Comparison of ENCODE assay signal across 19 cellular contexts in the genomic region with DNA sequence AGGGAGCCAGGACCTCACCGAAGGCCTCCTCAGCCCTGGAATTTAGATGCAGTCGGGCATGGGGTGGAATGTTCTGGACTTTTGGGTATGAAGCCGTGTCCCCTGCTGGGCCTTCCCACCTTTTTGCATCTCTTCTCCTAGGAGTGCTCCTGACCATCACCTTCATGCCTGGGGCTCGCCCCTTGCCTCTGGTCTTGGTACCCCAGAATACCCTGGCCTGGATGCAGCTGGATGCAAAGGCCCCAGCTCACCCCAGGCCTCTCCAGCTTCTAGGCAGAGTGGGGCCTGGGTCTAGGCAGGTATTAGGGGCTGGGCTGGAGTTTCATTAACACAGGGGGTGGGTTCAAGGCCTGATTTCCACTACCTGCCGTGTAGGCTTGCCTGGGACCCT. TPM values are rescaled to one million over a fixed set of nuclear protein-coding genes. Genes with fewer than 3 reads are reported as not detected.
DNase-seq lines count a peak whose midpoint lies in the region; ATAC-seq and TF ChIP-seq lines count a peak whose summit lies in the region.
"Had no signal": no experiment of that assay in that cellular context is flagged by ENCODE, and none has a peak within 500 bp of the region (broad histone marks: within the 10 kb centered on the region; RNA-seq: fewer than 3 reads in every experiment).

No MANE protein-coding gene starts in this region.

- no peak overlapping the region for H2BK20ac ChIP-seq in IMR-90 (ENCODE audit: low read depth, low read length)

- H4K5ac ChIP-seq in IMR-90 (ENCODE audit: low read depth, low read length), result peak overlapping the region; percentile 1; the same call in 1 of the 2 replicates

- H3K9me3 ChIP-seq in IMR-90 (ENCODE audit: control insufficient read depth, insufficient read depth, low read length), result no peaks in the 10 kb centered on the region; the same call in none of the 2 replicates
- no peaks in the 10 kb centered on the region for H3K9me3 ChIP-seq in ascending aorta
- H3K9me3 ChIP-seq in lung (ENCODE audit: control insufficient read depth in 2 of 2, insufficient read depth in 1 of 2, low read length in 1 of 2), result no peaks in the 10 kb centered on the region
- no peaks in the 10 kb centered on the region for H3K9me3 ChIP-seq in smooth muscle cell (replicated peaks; ENCODE audit: low read depth)
- H3K9me3 ChIP-seq in MG63, result no peaks in the 10 kb centered on the region

- peak overlapping the region; percentile 20; the same call in 1 of the 2 replicates for H3K4ac ChIP-seq in IMR-90 (ENCODE audit: low read depth, low read length)

- peak overlapping the region in 1 of 2 experiments; percentile 23; a peak in 1 of 4 replicates for H4K8ac ChIP-seq in IMR-90 (ENCODE audit: low read depth in 2 of 2, low read length in 2 of 2)

- CTCF ChIA-PET in IMR-90 (lab: Yijun Ruan, JAX), result interaction anchor here (1.4 kb wide), 1 partner anchor 18 kb away, joined by 3 read pairs; no protein-coding TSS in a partner anchor

- BruUV-seq in IMR-90 (replicated peaks; lab: Mats Ljungman, UMichigan), result no TSS peak

- H4K20me1 ChIP-seq in IMR-90 (ENCODE audit: insufficient read depth, low read length), result no peaks in the 10 kb centered on the region
- peaks cover 90% of the 10 kb centered on the region for H4K20me1 ChIP-seq in smooth muscle cell (ENCODE audit: low read depth)

- H3K36me3 ChIP-seq in IMR-90 (ENCODE audit: control insufficient read depth, insufficient read depth, low read length) (no peaks in the 10 kb centered on the region), ascending aorta (peaks cover 50 to 52% of the 10 kb centered on the region in 2 donors), lung (ENCODE audit: control insufficient read depth in 2 of 2, insufficient read depth in 2 of 2, low read length in 2 of 2) (peaks cover 0 to 22% of the 10 kb centered on the region in 2 donors), smooth muscle cell (ENCODE audit: low read depth) (peaks cover 5% of the 10 kb centered on the region), MG63 (no peaks in the 10 kb centered on the region)

- H3K27me3 ChIP-seq in IMR-90 (ENCODE audit: control insufficient read depth, insufficient read depth, low read length), result no peaks in the 10 kb centered on the region
- no peaks in the 10 kb centered on the region for H3K27me3 ChIP-seq in ascending aorta
- no peaks in the 10 kb centered on the region for H3K27me3 ChIP-seq in lung (ENCODE audit: control insufficient read depth, insufficient read depth)
- H3K27me3 ChIP-seq in smooth muscle cell (ENCODE audit: low read depth), result no peaks in the 10 kb centered on the region
- H3K27me3 ChIP-seq in MG63, result no peaks in the 10 kb centered on the region

- H3K4me3 ChIP-seq in IMR-90 (ENCODE audit: insufficient read depth, low read depth, low read length) (no peak overlapping the region), ascending aorta (peak overlapping the region in 1 of 2 donors; percentile 20), lung (no peak overlapping the region), smooth muscle cell (no peak overlapping the region), MG63 (no peak overlapping the region)
- H3K4me3 ChIP-seq: GM23338 had no signal

- H3K4me2 ChIP-seq in IMR-90 (ENCODE audit: low read depth, low read length), result no peak overlapping the region
- peak overlapping the region; percentile 58 for H3K4me2 ChIP-seq in smooth muscle cell
- H3K4me2 ChIP-seq: GM23338 had no signal

- H3K14ac ChIP-seq in IMR-90 (replicated peaks; ENCODE audit: low read depth, low read length), result peak overlapping the region; percentile 10

- no peak for TF ChIP-seq RAD21 in IMR-90 (IDR thresholded peaks at IDR 0.05; ENCODE audit: low read length)

- H2BK5ac ChIP-seq in IMR-90 (ENCODE audit: low read depth, low read length, poor library complexity, severe bottlenecking), result no peak overlapping the region

- DNase-seq in IMR-90 (no peak), ascending aorta (ENCODE audit: low spot score in 2 of 2) (peak in 1 of 2 donors; percentile 7), lung (ENCODE audit: low spot score) (no peak), smooth muscle cell (lab: John Stamatoyannopoulos, UW; ENCODE audit: unreplicated experiment) (no peak), mesenteric fat pad (ENCODE audit: low spot score) (no peak), NCI-H2081 treated with DMSO at 0.1 percent for 48 hours (lab: John Stamatoyannopoulos, UW) (no peak), NCI-H146 treated with DMSO at 0.1 percent for 48 hours (lab: John Stamatoyannopoulos, UW; ENCODE audit: unreplicated experiment) (no peak), MG63 (no peak)
- DNase-seq: activated CD4-positive, alpha-beta T cell treated with anti-CD3 and anti-CD28 coated beads, Interleukin-2, amount 10 ng/mL, durations not matched to agents 24 days and 14 days; hypothalamus; NCI-H1105 treated with DMSO at 0.1 percent for 48 hours; stimulated activated CD4-positive, alpha-beta T cell treated with anti-CD3 and anti-CD28 coated beads, Interleukin-2, amount 100 ng/mL, for 24 hours; T-helper 2 cell had no signal

- peak overlapping the region; percentile 28; the same call in 1 of the 2 replicates for H2BK120ac ChIP-seq in IMR-90 (ENCODE audit: low read depth, low read length)

- H3K79me2 ChIP-seq in smooth muscle cell (ENCODE audit: low read depth), result peaks cover 50% of the 10 kb centered on the region

- dilution Hi-C loops in IMR-90 (cut with HindIII; ENCODE audit: low sequenced_read_pairs, unreplicated experiment), result no loop called here

- no peak for TF ChIP-seq POLR2A in IMR-90 (IDR thresholded peaks at IDR 0.05; ENCODE audit: low read depth, low read length)

- no peak for ATAC-seq in IMR-90 (ENCODE audit: low read depth)
- no peak for ATAC-seq in lung (ENCODE audit: insufficient read depth, low FRiP score)
- ATAC-seq: GM23338 had no signal

- H2AFZ ChIP-seq in IMR-90 (replicated peaks; ENCODE audit: low read length, poor library complexity) (peak overlapping the region; percentile 77), smooth muscle cell (ENCODE audit: low read depth) (no peak overlapping the region)
- H2AFZ ChIP-seq: GM23338 had no signal

- H3K4me1 ChIP-seq in IMR-90 (ENCODE audit: control insufficient read depth, insufficient read depth, low read length), result peaks cover 10% of the 10 kb centered on the region
- H3K4me1 ChIP-seq in ascending aorta, result peaks cover 29 to 55% of the 10 kb centered on the region in 2 donors
- H3K4me1 ChIP-seq in lung (ENCODE audit: control insufficient read depth in 2 of 2, insufficient read depth in 2 of 2, low read length in 2 of 2), result peaks cover 11 to 36% of the 10 kb centered on the region in 2 donors
- H3K4me1 ChIP-seq in smooth muscle cell (ENCODE audit: low read depth), result peaks cover 20% of the 10 kb centered on the region

- no CpG with 5 or more reads among the region's 5 CpGs for WGBS in IMR-90 (ENCODE audit: extremely low coverage in 2 of 2, insufficient read length in 1 of 2), 2 experiments
- WGBS in lung, 2 donors, result 72 to 91% methylated on average over 4 to 5 of the region's 5 CpGs
- 74% methylated on average over 5 of the region's 5 CpGs for WGBS in smooth muscle cell (ENCODE audit: low lambda C conversion rate)

- intact Hi-C loops in IMR-90 (cut with micrococcal nuclease) (no loop called here), ascending aorta (cut with DNase I) (no loop called here)

- no peak overlapping the region for H3K56ac ChIP-seq in IMR-90 (ENCODE audit: extremely low read depth, insufficient read depth, low read length)

- POLR2A ChIA-PET in IMR-90 (lab: Charles Lee; ENCODE audit: unreplicated experiment), result no interaction called here

- H3K9ac ChIP-seq in IMR-90 (ENCODE audit: low read depth, low read length) (no peak overlapping the region), smooth muscle cell (ENCODE audit: low read depth) (peak overlapping the region; percentile 32)

- H3K27ac ChIP-seq in IMR-90 (ENCODE audit: insufficient read depth, low read length), result no peak overlapping the region
- peak overlapping the region; percentile 92 to 97 for H3K27ac ChIP-seq in ascending aorta
- H3K27ac ChIP-seq in lung (ENCODE audit: low read depth in 1 of 2, low read length in 1 of 2), result peak overlapping the region; percentile 59 to 60
- peak overlapping the region; percentile 78 for H3K27ac ChIP-seq in smooth muscle cell (ENCODE audit: low read depth)

- peak overlapping the region; percentile 43 for H4K91ac ChIP-seq in IMR-90 (ENCODE audit: insufficient read depth, low read depth, low read length)

- in situ Hi-C loops in IMR-90 (cut with MboI; ENCODE audit: low sequenced_read_pairs), result no loop called here

- H3K23ac ChIP-seq in IMR-90 (ENCODE audit: low read depth, low read length), result no peak overlapping the region

- peaks cover 39% of the 10 kb centered on the region for H3F3A ChIP-seq in smooth muscle cell (ENCODE audit: low read depth)

- no peak overlapping the region for H2AK9ac ChIP-seq in IMR-90 (replicated peaks; ENCODE audit: low read depth, low read length, poor library complexity)

- peak overlapping the region; percentile 14; the same call in 1 of the 3 replicates for H2BK15ac ChIP-seq in IMR-90 (ENCODE audit: low read depth, low read length)

- H2AK5ac ChIP-seq in IMR-90 (ENCODE audit: low read depth, low read length), result peak overlapping the region; percentile 67; the same call in 1 of the 2 replicates

- H3K18ac ChIP-seq in IMR-90 (ENCODE audit: low read depth, low read length), result peak overlapping the region; percentile 7; the same call in 1 of the 2 replicates

- H3K9me1 ChIP-seq in IMR-90 (ENCODE audit: insufficient read depth, low read length), result peaks cover 9% of the 10 kb centered on the region; the same call in 1 of the 2 replicates

- no peaks in the 10 kb centered on the region for H3K79me1 ChIP-seq in IMR-90 (ENCODE audit: low read depth in 1 of 2, low read length in 2 of 2)

- TF ChIP-seq CTCF in IMR-90 (conservative IDR thresholded peaks at IDR 0.05; ENCODE audit: low read depth, low read length), result no peak
- TF ChIP-seq CTCF in ascending aorta (IDR thresholded peaks at IDR 0.05), result no peak
- no peak for TF ChIP-seq CTCF in lung (IDR thresholded peaks at IDR 0.05; ENCODE audit: control extremely low read depth, extremely low read depth)
- TF ChIP-seq CTCF in smooth muscle cell (IDR thresholded peaks at IDR 0.05; ENCODE audit: borderline replicate concordance, insufficient read depth, poor library complexity, severe bottlenecking), result no peak

RNA-seq across cellular contexts. Expression of a gene that starts 9.9 kb away (rescaled TPM):
- total RNA-seq in IMR-90 (2012; rRNA removed) (0.18 and 0.28 TPM in 2 replicates), ascending aorta (2,113 TPM), lung (100 to 1,000 TPM; 328 to 655 TPM), smooth muscle cell (2,330 and 2,442 TPM in 2 replicates), mesenteric fat pad (140 TPM)
- polyA plus RNA-seq in IMR-90 (2012; rRNA removed) (0.39 and 0.55 TPM in 2 replicates), lung (100 to 1,000 TPM; 267 to 527 TPM), smooth muscle cell (2,039 and 2,747 TPM in 2 replicates)
- polyA plus RNA-seq in IMR-90 (2012; cell fraction: cytosol; rRNA removed), result 0.18 and 0.30 TPM in 2 replicates
- 0.87 and 1.2 TPM in 2 replicates for polyA plus RNA-seq in IMR-90 (2012; cell fraction: nucleus; rRNA removed; ENCODE audit: low replicate concordance)
- not detected in 2 replicates for total RNA-seq in MG63 (2014; rRNA removed; shearing (Covaris generic); ENCODE audit: low replicate concordance)
- total RNA-seq: activated CD4-positive, alpha-beta T cell treated with anti-CD3 and anti-CD28 coated beads, Interleukin-2, amount 10 ng/mL, durations not matched to agents 24 days and 14 days had no signal
- polyA plus RNA-seq: CD14-positive monocyte, GM23338, IgD-negative memory B cell had no signal

RNA-seq across cellular contexts. Expression of a gene that starts 42.2 kb away (rescaled TPM):
- not detected in 2 replicates for total RNA-seq in IMR-90 (2012; rRNA removed)
- not detected in 2 replicates for polyA plus RNA-seq in IMR-90 (2012; rRNA removed)
- polyA plus RNA-seq in IMR-90 (2012; cell fraction: cytosol; rRNA removed), result not detected in 2 replicates
- not detected in 2 replicates for polyA plus RNA-seq in IMR-90 (2012; cell fraction: nucleus; rRNA removed; ENCODE audit: low replicate concordance)
- not detected for total RNA-seq in ascending aorta
- under 1 TPM in 1 of 2 donors, not detected in 1; 0.77 TPM for total RNA-seq in lung
- polyA plus RNA-seq in lung, result under 1 TPM; 0.38 to 0.77 TPM
- total RNA-seq in smooth muscle cell, result not detected in 2 replicates
- polyA plus RNA-seq in smooth muscle cell, result not detected in 2 replicates
- not detected for total RNA-seq in mesenteric fat pad
- not detected in 2 replicates for total RNA-seq in MG63 (2014; rRNA removed; shearing (Covaris generic); ENCODE audit: low replicate concordance)
- total RNA-seq: activated CD4-positive, alpha-beta T cell treated with anti-CD3 and anti-CD28 coated beads, Interleukin-2, amount 10 ng/mL, durations not matched to agents 24 days and 14 days; bronchial epithelial cell; GM23338; lung microvascular endothelial cell; NCI-H460 had no signal
- polyA plus RNA-seq: CD14-positive monocyte, IgD-negative memory B cell had no signal

Comparison
In these comparisons a context has a peak if more than half of its experiments do, and no peak if none do; other contexts are left out.
1. RNA of a gene that starts 9.9 kb away (total RNA-seq): 2,330 to 2,442 TPM in smooth muscle cell, 2,113 TPM in ascending aorta (single experiment), 328 to 655 TPM in lung and 140 TPM in mesenteric fat pad (single experiment); 0.18 to 0.28 TPM in IMR-90 and not detected in MG63; every median in the first group is over 100 times any median in the second.